Comparison of ENCODE assay signal across 1 cellular context in genomic region chr4:2512396-2513135, GRCh38.
TF ChIP-seq lines count a peak whose summit lies in the region.

No MANE protein-coding gene starts in this region.

TF ChIP-seq in SK-N-SH, 30 proteins besides CTCF, POLR2A, EP300 and RAD21 (continued from another document):
- TF ChIP-seq RFX5 (IDR thresholded peaks at IDR 0.05; ENCODE audit: low read length) (no peak), PBX3 (IDR thresholded peaks at IDR 0.05) (no peak), MEF2A (IDR thresholded peaks at IDR 0.05; ENCODE audit: borderline replicate concordance, low read depth) (no peak), RCOR1 (IDR thresholded peaks at IDR 0.05; ENCODE audit: low read length) (no peak), TAF1 (IDR thresholded peaks at IDR 0.05; ENCODE audit: borderline replicate concordance, low read depth, low read length) (no peak), ELF1 (IDR thresholded peaks at IDR 0.05) (no peak), TEAD4 (IDR thresholded peaks at IDR 0.05; ENCODE audit: borderline replicate concordance, insufficient read depth) (no peak), RXRA (IDR thresholded peaks at IDR 0.05; ENCODE audit: borderline replicate concordance, low read depth) (no peak), FOXJ3 (CRISPR knock-in tag; IDR thresholded peaks at IDR 0.05) (no peak)
TF ChIP-seq in SK-N-SH: peak in this region for 0.
